ENCODE assay signal across 22 cellular contexts in genomic region chr18:44500820-44501670, GRCh38.
"Had no signal": no experiment of that assay in that cellular context is flagged by ENCODE, and none has a peak within 500 bp of the region (broad histone marks: within the 10 kb centered on the region; RNA-seq: fewer than 3 reads in every experiment).

No MANE protein-coding gene starts in this region.

- H3K36me3 ChIP-seq: esophagus muscularis mucosa, gastrocnemius medialis, heart left ventricle, left lung, vagina had no signal

- H3K27ac Mint-ChIP-seq: activated B cell treated with CpG ODN at 0.5 μM for 24 hours; activated CD4-positive, alpha-beta T cell treated with anti-CD3 and anti-CD28 coated beads for 36 hours; activated T-helper 2 cell treated with anti-CD3 and anti-CD28 coated beads, Interferon-gamma antibody, Interleukin-2, Interleukin-4, amounts not matched to agents 10 μg/mL and 5 μg/mL and 100 μg/mL, durations not matched to agents 14 hours and 24 hours and 36 hours; type B pancreatic cell had no signal

- H3K27me3 ChIP-seq: esophagus muscularis mucosa, gastrocnemius medialis, heart left ventricle, left lung, testis, vagina had no signal

- DNase-seq: activated B cell treated with CpG ODN at 0.5 μM for 24 hours; activated CD4-positive, alpha-beta T cell treated with anti-CD3 and anti-CD28 coated beads for 36 hours; activated CD4-positive, alpha-beta T cell treated with anti-CD3 and anti-CD28 coated beads, Interleukin-2, amount 50 U/mL, for 48 hours; activated CD8-positive, alpha-beta memory T cell treated with anti-CD3 and anti-CD28 coated beads, Interleukin-2, amount 50 U/mL, for 48 hours; activated naive CD4-positive, alpha-beta T cell treated with Interleukin-2 at 50 U/mL for 16 hours; activated T-cell treated with anti-CD3 and anti-CD28 coated beads, Interleukin-2, amount 50 U/mL, for 4 hours; amygdala; gastrocnemius medialis; heart left ventricle; left lung; naive thymus-derived CD8-positive, alpha-beta T cell; small intestine; stimulated activated naive CD4-positive, alpha-beta T cell; T1000; testis had no signal

- H3K4me3 Mint-ChIP-seq: activated B cell treated with CpG ODN at 0.5 μM for 24 hours; activated CD4-positive, alpha-beta T cell treated with anti-CD3 and anti-CD28 coated beads for 36 hours; activated T-cell treated with anti-CD3 and anti-CD28 coated beads, Interleukin-2, amount 50 U/mL, for 4 hours; type B pancreatic cell had no signal

- H3K4me3 ChIP-seq: coronary artery, esophagus muscularis mucosa, gastrocnemius medialis, heart left ventricle, left lung, lung, testis, vagina had no signal

- H3K27me3 Mint-ChIP-seq: activated B cell treated with CpG ODN at 0.5 μM for 24 hours; activated CD4-positive, alpha-beta T cell treated with anti-CD3 and anti-CD28 coated beads for 36 hours; naive thymus-derived CD8-positive, alpha-beta T cell had no signal

- H3K9me3 Mint-ChIP-seq: activated T-cell treated with anti-CD3 and anti-CD28 coated beads, Interleukin-2, amount 50 U/mL, for 4 hours; activated T-helper 2 cell treated with anti-CD3 and anti-CD28 coated beads, Interferon-gamma antibody, Interleukin-2, Interleukin-4, amounts not matched to agents 10 μg/mL and 5 μg/mL and 100 μg/mL, durations not matched to agents 14 hours and 24 hours and 36 hours; type B pancreatic cell had no signal

- H3K36me3 Mint-ChIP-seq: naive thymus-derived CD8-positive, alpha-beta T cell; type B pancreatic cell had no signal

- H3K4me1 ChIP-seq: gastrocnemius medialis, heart left ventricle, left lung, testis, vagina had no signal

- ATAC-seq: activated CD4-positive, alpha-beta T cell treated with anti-CD3 and anti-CD28 coated beads for 36 hours; activated T-cell treated with anti-CD3 and anti-CD28 coated beads, Interleukin-2, amount 50 U/mL, for 4 hours; gastrocnemius medialis; heart left ventricle; left lung; naive thymus-derived CD8-positive, alpha-beta T cell; sciatic nerve had no signal

- H3K9me3 ChIP-seq: esophagus muscularis mucosa, gastrocnemius medialis, heart left ventricle, left lung, testis, vagina had no signal

- H3K27ac ChIP-seq: coronary artery, esophagus muscularis mucosa, gastrocnemius medialis, heart left ventricle, left lung, testis, vagina had no signal
